ENCODE assay signal across 15 cellular contexts in the genomic region with DNA sequence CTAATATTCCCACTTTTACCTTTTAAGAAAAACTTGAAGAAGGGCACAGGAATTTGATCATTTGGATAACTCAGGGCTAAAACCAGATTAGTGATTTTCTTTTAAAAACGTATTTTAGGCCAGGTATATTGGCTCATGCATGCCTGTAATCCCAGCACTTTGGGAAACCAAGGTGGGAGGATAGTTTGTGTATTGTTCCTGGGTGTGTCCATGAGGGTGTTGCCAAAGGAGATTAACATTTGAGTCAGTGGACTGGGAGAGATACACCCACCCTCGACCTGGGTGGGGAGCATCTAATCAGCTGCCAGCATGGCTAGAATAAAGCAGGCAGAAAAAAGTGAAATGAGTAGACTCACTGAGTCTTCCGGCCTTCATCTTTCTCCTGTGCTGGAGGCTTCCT. TPM values are rescaled to one million over a fixed set of nuclear protein-coding genes. Genes with fewer than 3 reads are reported as not detected.
"Had no signal": no experiment of that assay in that cellular context is flagged by ENCODE, and none has a peak within 500 bp of the region (broad histone marks: within the 10 kb centered on the region; RNA-seq: fewer than 3 reads in every experiment).

No MANE protein-coding gene starts in this region.

RNA-seq across cellular contexts. Expression of gene SLC6A5, which starts 33.3 kb away (rescaled TPM):
- total RNA-seq: natural killer cell treated with Interleukin-12 subunit alpha and Interleukin-12 subunit beta and Interleukin-15 and Interleukin-18, amount 100 ng/mL, for 72 hours; omental fat pad; osteocyte; pancreas; posterior vena cava; pulmonary artery endothelial cell; sciatic nerve; stomach; subcutaneous adipose tissue; thoracic aorta; thyroid gland; tibial nerve; upper lobe of left lung; ureter; vagina had no signal
- polyA plus RNA-seq: pancreas, stomach had no signal
